In the genomic region with DNA sequence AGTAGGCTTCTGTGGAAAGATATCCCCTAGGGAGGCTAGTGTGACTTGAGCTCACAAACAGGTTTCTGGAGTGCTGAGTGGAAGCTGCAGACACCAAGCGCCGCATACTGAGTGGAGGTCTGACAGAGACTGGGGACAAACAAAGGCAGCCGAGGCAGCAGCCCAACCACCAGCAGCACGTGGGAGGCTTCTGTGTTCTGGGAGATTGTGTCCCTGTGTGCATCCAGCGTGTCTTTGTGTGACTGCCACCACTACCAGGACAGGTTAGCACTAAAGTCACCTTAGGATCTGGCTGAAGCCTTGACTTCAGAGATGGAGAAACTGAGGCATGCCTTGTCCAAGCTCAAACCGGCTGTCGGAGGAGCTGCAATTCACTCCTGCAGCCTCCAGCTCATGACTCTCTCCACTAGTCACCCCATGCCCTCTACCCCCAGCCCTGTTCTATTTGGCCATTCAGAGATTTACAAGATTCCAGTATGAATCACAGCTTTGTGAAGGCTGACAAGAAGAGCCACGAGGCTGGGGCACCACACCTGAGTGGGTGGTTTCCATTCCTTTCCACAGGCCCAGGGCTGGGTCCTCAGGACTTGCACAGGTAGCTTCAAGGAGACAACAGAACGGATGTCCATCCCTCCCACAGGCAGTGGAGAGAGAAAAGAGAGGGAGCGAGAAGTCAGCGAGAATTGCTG, we compare ENCODE assay signal across 10 cellular contexts.
A peak's percentile ranks its signal among the peaks of the same experiment; 100 is the strongest.
DNase-seq lines count a peak whose midpoint lies in the region; ATAC-seq, FAIRE-seq and TF ChIP-seq lines count a peak whose summit lies in the region.
"Had no signal": no experiment of that assay in that cellular context is flagged by ENCODE, and none has a peak within 500 bp of the region (broad histone marks: within the 10 kb centered on the region; RNA-seq: fewer than 3 reads in every experiment).

No MANE protein-coding gene starts in this region.

- intact Hi-C loops in GM12878 (cut with micrococcal nuclease; ENCODE audit: unreplicated experiment): no loop called here
- intact Hi-C loops in tibial artery (cut with DNase I; ENCODE audit: low total_unique reads): loop anchor here (10.0 kb wide), 2 partner anchors 55 to 145 kb away; no protein-coding TSS in a partner anchor
- intact Hi-C loops in OCI-LY7 (cut with micrococcal nuclease; ENCODE audit: unreplicated experiment): no loop called here

- TF ChIP-seq EP300 in A549 (IDR thresholded peaks at IDR 0.05) (no peak), GM12878 (IDR thresholded peaks at IDR 0.05; ENCODE audit: borderline replicate concordance in 1 of 2, control insufficient read depth in 1 of 2, low read depth in 2 of 2, low read length in 2 of 2) (no peak)

- no peaks in the 10 kb centered on the region for H3K36me3 ChIP-seq in GM12878 (ENCODE audit: control insufficient read depth in 2 of 2, insufficient read depth in 2 of 2, low read length in 1 of 2)
- peaks cover 35% of the 10 kb centered on the region for H3K36me3 ChIP-seq in mesodermal cell (ENCODE audit: control insufficient read depth, insufficient read depth, low read length)
- peaks cover 0 to 3% (median 0%) of the 10 kb centered on the region in 3 donors for H3K36me3 ChIP-seq in tibial artery
- H3K36me3 ChIP-seq in OCI-LY7 (ENCODE audit: insufficient read depth, low read length): no peaks in the 10 kb centered on the region

- TF ChIP-seq POLR2A in A549 (IDR thresholded peaks at IDR 0.05; ENCODE audit: low read length) (no peak), GM12878 (IDR thresholded peaks at IDR 0.05; ENCODE audit: low read depth, low read length) (no peak)

- no peak overlapping the region for H2AFZ ChIP-seq in GM12878 (ENCODE audit: control insufficient read depth, low read depth, low read length)
- no peak overlapping the region for H2AFZ ChIP-seq in OCI-LY7 (ENCODE audit: low read length)

- H4K20me1 ChIP-seq in GM12878 (ENCODE audit: control insufficient read depth, insufficient read depth) (no peaks in the 10 kb centered on the region), OCI-LY7 (ENCODE audit: insufficient read depth, low read length) (no peaks in the 10 kb centered on the region)

- ATAC-seq in A549: peak in 1 of 2 experiments; percentile 53; a peak in 3 of 6 replicates
- 0 out of 3 replicates have a peak, but pooled peaks have one; percentile 7 for ATAC-seq in GM12878
- ATAC-seq in stimulated activated naive CD8-positive, alpha-beta T cell treated with anti-CD3 and anti-CD28 coated beads, Interleukin-15, Interleukin-2, amounts not matched to agents 100 U/mL and 50 U/mL, for 24 hours: no peak
- ATAC-seq: stimulated activated naive CD8-positive, alpha-beta T cell treated with anti-CD3 and anti-CD28 coated beads, Interleukin-15, amount 100 ng/mL, for 72 hours had no signal

- DNase-seq in A549 (ENCODE audit: low read depth in 1 of 2, low spot score in 1 of 2) (no peak), HK-2 (ENCODE audit: unreplicated experiment) (peak; percentile 16), GM12878 (ENCODE audit: low read depth, low spot score) (no peak), tibial artery (no peak), OCI-LY7 (ENCODE audit: low spot score) (no peak), NCI-H187 treated with DMSO at 0.1 percent for 48 hours (lab: John Stamatoyannopoulos, UW) (no peak)
- DNase-seq in stimulated activated naive CD8-positive, alpha-beta T cell treated with anti-CD3 and anti-CD28 coated beads, Interleukin-15, Interleukin-2, amounts not matched to agents 100 U/mL and 50 U/mL, for 24 hours: no peak
- DNase-seq: stimulated activated naive CD8-positive, alpha-beta T cell treated with anti-CD3 and anti-CD28 coated beads, Interleukin-15, amount 100 ng/mL, for 72 hours had no signal

- H3K4me1 ChIP-seq in A549: peaks cover 41% of the 10 kb centered on the region
- peaks cover 37% of the 10 kb centered on the region for H3K4me1 ChIP-seq in GM12878 (ENCODE audit: control insufficient read depth, insufficient read depth, low read length)
- H3K4me1 ChIP-seq in mesodermal cell (ENCODE audit: control insufficient read depth, insufficient read depth, low read length, poor library complexity, severe bottlenecking): peaks cover 41% of the 10 kb centered on the region
- H3K4me1 ChIP-seq in tibial artery: peaks cover 0 to 43% (median 16%) of the 10 kb centered on the region in 4 donors
- H3K4me1 ChIP-seq in OCI-LY7 (ENCODE audit: insufficient read depth, low read length, poor library complexity, severe bottlenecking): no peaks in the 10 kb centered on the region

- no peak overlapping the region for H3K9ac ChIP-seq in GM12878 (ENCODE audit: control insufficient read depth, insufficient read depth, low read length)

- FAIRE-seq in A549 (lab: Jason Lieb, UNC) (no peak), GM12878 (lab: Jason Lieb, UNC) (no peak)

- POLR2A ChIA-PET in A549 (lab: Yijun Ruan, JAX): no interaction called here
- POLR2A ChIA-PET in GM12878 (lab: Charles Lee): interaction anchor here (1.3 kb wide), 1 partner anchor 20 kb away, joined by 3 read pairs; no protein-coding TSS in a partner anchor
- POLR2A ChIA-PET in OCI-LY7 (lab: Charles Lee): interaction anchor here (0.6 kb wide), 1 partner anchor 170 kb away, joined by 3 read pairs; no protein-coding TSS in a partner anchor

- no peaks in the 10 kb centered on the region for H3K79me2 ChIP-seq in GM12878 (ENCODE audit: control insufficient read depth, insufficient read depth, low read length)
- no peaks in the 10 kb centered on the region for H3K79me2 ChIP-seq in OCI-LY7 (ENCODE audit: insufficient read depth, low read depth, low read length)

- BruUV-seq in GM12878 (replicated peaks; lab: Mats Ljungman, UMichigan) (no TSS peak), OCI-LY7 (replicated peaks; lab: Mats Ljungman, UMichigan) (no TSS peak)

- 75% methylated on average over 11 of the region's 11 CpGs for WGBS in A549 (ENCODE audit: missing lambda C conversion rate)
- WGBS in GM12878 (ENCODE audit: insufficient coverage, insufficient replicate concordance, low lambda C conversion rate, missing lambda C conversion rate): 78% methylated on average over 11 of the region's 11 CpGs
- WGBS in mesodermal cell (ENCODE audit: insufficient coverage in 2 of 2), 2 experiments: 88 to 90% methylated on average over 6 to 9 of the region's 11 CpGs

- RAD21 ChIA-PET in GM12878 (lab: Charles Lee; ENCODE audit: unreplicated experiment): interaction anchor here (0.8 to 4.0 kb wide), 12 partner anchors 8 to 109 kb away, joined by 3 to 23 read pairs (median 5); a partner anchor contains a TSS

- in situ Hi-C loops in GM12878 (cut with MboI): loop anchor here (25.0 kb wide), 2 partner anchors 512 to 1062 kb away; a partner anchor contains a TSS

- SMC1A ChIA-PET in GM12878 (lab: Charles Lee; ENCODE audit: uncharacterized antibody, unreplicated experiment): interaction anchor here (0.6 to 3.6 kb wide), 15 partner anchors 9 to 307 kb away, joined by 3 to 12 read pairs (median 3); no protein-coding TSS in a partner anchor

- no peak overlapping the region for H3K4me3 ChIP-seq in A549
- H3K4me3 ChIP-seq in GM12878: no peak overlapping the region
- no peak overlapping the region for H3K4me3 ChIP-seq in mesodermal cell (ENCODE audit: extremely low read depth, insufficient read depth, low read length, poor library complexity, severe bottlenecking)
- no peak overlapping the region for H3K4me3 ChIP-seq in tibial artery
- no peak overlapping the region for H3K4me3 ChIP-seq in OCI-LY7 (ENCODE audit: low read depth, low read length, poor library complexity, severe bottlenecking)
- H3K4me3 ChIP-seq: lung had no signal

- peak overlapping the region; percentile 40 for H3K4me2 ChIP-seq in A549
- peak overlapping the region; percentile 7; the same call in 1 of the 2 replicates for H3K4me2 ChIP-seq in GM12878 (ENCODE audit: control insufficient read depth, insufficient read depth)
- H3K4me2 ChIP-seq in OCI-LY7 (ENCODE audit: low read length): no peak overlapping the region

- CTCF ChIA-PET in A549 (lab: Yijun Ruan, JAX) (interaction anchor here (0.9 to 1.6 kb wide), 11 partner anchors 16 to 264 kb away, joined by 3 to 7 read pairs (median 4); a partner anchor contains a TSS), GM12878 (lab: Yijun Ruan, JAX) (interaction anchor here (0.9 to 1.5 kb wide), 8 partner anchors 17 to 264 kb away, joined by 3 to 8 read pairs (median 4); a partner anchor contains a TSS), OCI-LY7 (lab: Charles Lee; ENCODE audit: unreplicated experiment) (no interaction called here)

- H3K9me3 ChIP-seq in A549: no peaks in the 10 kb centered on the region
- H3K9me3 ChIP-seq in GM12878 (replicated peaks; ENCODE audit: control insufficient read depth, insufficient read depth, low read length): no peaks in the 10 kb centered on the region
- no peaks in the 10 kb centered on the region for H3K9me3 ChIP-seq in mesodermal cell (ENCODE audit: control insufficient read depth, low read length)
- no peaks in the 10 kb centered on the region for H3K9me3 ChIP-seq in tibial artery
- H3K9me3 ChIP-seq in OCI-LY7 (ENCODE audit: low read length): no peaks in the 10 kb centered on the region

- TF ChIP-seq CTCF in A549 (IDR thresholded peaks at IDR 0.05) (no peak), GM12878 (IDR thresholded peaks at IDR 0.05 in 2 of 3, conservative IDR thresholded peaks at IDR 0.05 in 1 of 3; ENCODE audit: control insufficient read depth in 2 of 3, extremely low read depth in 1 of 3, insufficient read depth in 1 of 3, low read depth in 3 of 3, low read length in 3 of 3) (no peak), tibial artery (IDR thresholded peaks at IDR 0.05) (no peak), OCI-LY7 (conservative IDR thresholded peaks at IDR 0.05; ENCODE audit: low read length) (no peak)

- H3K9me2 ChIP-seq in OCI-LY7 (ENCODE audit: insufficient read depth, low read length): no peaks in the 10 kb centered on the region

- no peak for TF ChIP-seq RAD21 in A549 (conservative IDR thresholded peaks at IDR 0.05 in 1 of 2, IDR thresholded peaks at IDR 0.05 in 1 of 2)
- no peak for TF ChIP-seq RAD21 in GM12878 (IDR thresholded peaks at IDR 0.05; ENCODE audit: insufficient read depth, low read depth, low read length)

- H3K27ac ChIP-seq in A549 (peak overlapping the region; percentile 43 to 71; a peak in 4 of 6 replicates), GM12878 (ENCODE audit: control insufficient read depth, insufficient read depth) (no peak overlapping the region; the same call in 1 of the 2 replicates), mesodermal cell (ENCODE audit: low read depth, low read length, severe bottlenecking) (peak overlapping the region; percentile 29), tibial artery (no peak overlapping the region), OCI-LY7 (ENCODE audit: low read depth, low read length, poor library complexity, severe bottlenecking) (no peak overlapping the region)

- H3K27me3 ChIP-seq in GM12878 (replicated peaks in 1 of 2; ENCODE audit: control insufficient read depth in 2 of 2, insufficient read depth in 2 of 2, low read length in 1 of 2) (no peaks in the 10 kb centered on the region), tibial artery (no peaks in the 10 kb centered on the region)

TF ChIP-seq in GM12878, 131 proteins besides CTCF, POLR2A, EP300 and RAD21 (continues in another document):
- TF ChIP-seq CREB1 (IDR thresholded peaks at IDR 0.05; ENCODE audit: low read depth): no peak
- TF ChIP-seq BHLHE40 (IDR thresholded peaks at IDR 0.05; ENCODE audit: borderline replicate concordance in 1 of 2, low read depth in 2 of 2, low read length in 1 of 2): peak; percentile 15 to 37; a peak in 1 of 4 replicates

Comparison
In these comparisons a context has a peak if more than half of its experiments do, and no peak if none do; other contexts are left out.
1. H3K27ac ChIP-seq: peak in A549 (2 of 2) and mesodermal cell (single experiment); none in GM12878 (single experiment), tibial artery (0 of 2) and OCI-LY7 (single experiment).